20 cellular contexts compared by ENCODE assay signal in genomic region chr2:7440985-7441384, GRCh38.
"Had no signal": no experiment of that assay in that cellular context is flagged by ENCODE, and none has a peak within 500 bp of the region (broad histone marks: within the 10 kb centered on the region; RNA-seq: fewer than 3 reads in every experiment).

No MANE protein-coding gene starts in this region.

- DNase-seq: activated CD4-positive, alpha-beta T cell treated with anti-CD3 and anti-CD28 coated beads for 48 hours; activated CD4-positive, CD25-positive, alpha-beta regulatory T cell; activated CD8-positive, alpha-beta memory T cell treated with anti-CD3 and anti-CD28 coated beads, Interleukin-2, amount 50 U/mL, for 48 hours; activated gamma-delta T cell; activated naive CD4-positive, alpha-beta T cell treated with anti-CD3 and anti-CD28 coated beads, Interleukin-2, amount 10 ng/mL, durations not matched to agents 7 days and 5 days; central memory CD4-positive, alpha-beta T cell; esophagus squamous epithelium; foreskin melanocyte; heart right ventricle; left lung; lower lobe of right lung; mesenchymal stem cell; naive thymus-derived CD8-positive, alpha-beta T cell; posterior cingulate gyrus; right cardiac atrium; stimulated activated CD4-positive, alpha-beta T cell treated with anti-CD3 and anti-CD28 coated beads, Interleukin-15, amount 100 ng/mL, for 24 hours; stimulated activated CD4-positive, alpha-beta T cell treated with anti-CD3 and anti-CD28 coated beads, Interleukin-2, amount 100 ng/mL, for 24 hours; stimulated activated naive CD4-positive, alpha-beta T cell; testis; transverse colon had no signal

- H3K27me3 Mint-ChIP-seq: activated naive CD4-positive, alpha-beta T cell treated with anti-CD3 and anti-CD28 coated beads, Interleukin-2, amount 10 ng/mL, durations not matched to agents 7 days and 5 days; naive thymus-derived CD8-positive, alpha-beta T cell had no signal

- H3K27ac Mint-ChIP-seq: activated naive CD4-positive, alpha-beta T cell treated with anti-CD3 and anti-CD28 coated beads, Interleukin-2, amount 10 ng/mL, durations not matched to agents 7 days and 5 days had no signal

- H3K4me3 Mint-ChIP-seq: activated naive CD4-positive, alpha-beta T cell treated with anti-CD3 and anti-CD28 coated beads, Interleukin-2, amount 10 ng/mL, durations not matched to agents 7 days and 5 days; naive thymus-derived CD8-positive, alpha-beta T cell had no signal

- ATAC-seq: heart right ventricle; left lung; lower lobe of right lung; naive thymus-derived CD8-positive, alpha-beta T cell; right cardiac atrium had no signal
